In the genomic region with DNA sequence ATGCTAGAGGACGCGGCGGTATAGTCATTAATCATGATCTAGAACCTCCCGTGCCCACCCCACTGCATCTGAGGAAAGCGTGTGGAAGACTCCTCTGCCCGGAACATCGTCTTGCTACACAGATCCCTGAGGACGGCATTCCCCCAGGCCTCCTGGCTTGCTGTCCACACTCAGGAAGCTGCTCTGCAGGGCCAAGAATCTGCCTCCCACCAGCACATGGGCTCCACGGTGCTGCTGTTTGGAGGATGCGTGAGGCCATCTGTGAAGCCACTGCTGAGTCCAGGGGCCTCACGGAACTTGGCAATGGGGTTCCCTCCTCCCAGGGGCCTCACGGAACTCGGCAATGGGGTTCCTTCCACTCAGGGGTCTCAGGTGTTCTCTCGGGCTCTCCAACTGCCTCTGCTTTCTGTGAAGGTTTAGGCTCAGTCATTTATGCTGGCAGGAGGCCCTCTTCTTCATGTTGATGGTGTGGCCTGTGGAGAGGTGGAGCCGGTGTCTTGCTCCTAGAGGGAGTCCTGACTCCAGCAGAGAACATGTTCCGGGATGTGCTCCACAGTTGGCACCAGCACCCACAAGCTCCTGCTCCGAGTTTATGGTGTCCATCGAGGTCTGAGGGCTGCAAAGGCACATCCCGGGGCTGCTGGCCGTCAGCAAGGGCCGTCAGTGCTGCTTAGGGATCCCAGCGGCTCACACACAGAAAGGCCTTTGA, we compare ENCODE assay signal across 20 cellular contexts.
DNase-seq lines count a peak whose midpoint lies in the region; ATAC-seq and TF ChIP-seq lines count a peak whose summit lies in the region.
"Had no signal": no experiment of that assay in that cellular context is flagged by ENCODE, and none has a peak within 500 bp of the region (broad histone marks: within the 10 kb centered on the region; RNA-seq: fewer than 3 reads in every experiment).

No MANE protein-coding gene starts in this region.

- H4K20me1 ChIP-seq in H9 (ENCODE audit: control insufficient read depth, insufficient read depth, insufficient read length) = no peaks in the 10 kb centered on the region

- H3K23me2 ChIP-seq in H9 (ENCODE audit: insufficient read length, low read depth, low read length, poor library complexity, severe bottlenecking) = no peaks in the 10 kb centered on the region

- no peak overlapping the region for H2BK5ac ChIP-seq in H9 (ENCODE audit: insufficient read length, low read length)
- no peak overlapping the region for H2BK5ac ChIP-seq in neuronal stem cell (ENCODE audit: low read length)

- H2AK5ac ChIP-seq in H9 (ENCODE audit: insufficient read length, low read length) (no peak overlapping the region), neuronal stem cell (ENCODE audit: low read depth, low read length) (no peak overlapping the region)

- H3K14ac ChIP-seq in H9 (ENCODE audit: insufficient read depth, low read length) (peak overlapping the region; percentile 8; the same call in 1 of the 2 replicates), neuronal stem cell (ENCODE audit: low read length) (no peak overlapping the region)

- no peak overlapping the region for H3T11ph ChIP-seq in H9 (ENCODE audit: low read length)

- H3K4ac ChIP-seq in H9 (ENCODE audit: low read depth, low read length) (no peak overlapping the region), neuronal stem cell (ENCODE audit: low read length) (no peak overlapping the region)

- no peaks in the 10 kb centered on the region for H3K36me3 Mint-ChIP-seq in H9 (ENCODE audit: insufficient read depth in 1 of 3, low read depth in 3 of 3)
- H3K36me3 Mint-ChIP-seq in activated CD4-positive, alpha-beta T cell treated with anti-CD3 and anti-CD28 coated beads for 36 hours (ENCODE audit: low read depth) = no peaks in the 10 kb centered on the region
- H3K36me3 Mint-ChIP-seq: CD4-positive, alpha-beta memory T cell had no signal

- no CpG with 5 or more reads among the region's 22 CpGs for WGBS in H9 (ENCODE audit: extremely low coverage, insufficient read length, low lambda C conversion rate)
- no CpG with 5 or more reads among the region's 22 CpGs for WGBS in neuronal stem cell (ENCODE audit: extremely low coverage in 2 of 2, insufficient read length in 2 of 2, insufficient replicate concordance in 1 of 2), 2 donors

- H3K27ac ChIP-seq in H9 (ENCODE audit: insufficient read length, low read depth, low read length) = no peak overlapping the region
- H3K27ac ChIP-seq in neuronal stem cell (replicated peaks; ENCODE audit: low read length) = no peak overlapping the region
- H3K27ac ChIP-seq in upper lobe of right lung = no peak overlapping the region
- H3K27ac ChIP-seq: SK-N-MC had no signal

- peaks cover 0 to 2% of the 10 kb centered on the region in 2 experiments; a peak in 1 of 4 replicates for H3K4me1 Mint-ChIP-seq in H9
- peaks cover 12% of the 10 kb centered on the region for H3K4me1 Mint-ChIP-seq in activated CD4-positive, alpha-beta T cell treated with anti-CD3 and anti-CD28 coated beads for 36 hours

- intact Hi-C loops in upper lobe of right lung (cut with DNase I) = no loop called here
- intact Hi-C loops in activated CD4-positive, alpha-beta T cell treated with anti-CD3 and anti-CD28 coated beads for 36 hours (cut with DNase I, micrococcal nuclease) = loop anchor here (5.0 to 10.0 kb wide), 5 partner anchors 38 to 265 kb away; no protein-coding TSS in a partner anchor

- H3K9me3 ChIP-seq in H9 (ENCODE audit: control insufficient read depth, low read depth, low read length) (no peaks in the 10 kb centered on the region), neuronal stem cell (replicated peaks in 1 of 2; ENCODE audit: control insufficient read depth in 2 of 2, insufficient read depth in 1 of 2, low read depth in 1 of 2, low read length in 2 of 2) (peaks cover 4 to 5% of the 10 kb centered on the region in 2 donors), upper lobe of right lung (no peaks in the 10 kb centered on the region)
- H3K9me3 ChIP-seq: Caco-2 had no signal

- no peak overlapping the region for H4K91ac ChIP-seq in H9 (ENCODE audit: insufficient read length, low read depth, low read length)
- no peak overlapping the region for H4K91ac ChIP-seq in neuronal stem cell (ENCODE audit: low read depth, low read length, poor library complexity)

- no peak overlapping the region for H2BK20ac ChIP-seq in H9 (ENCODE audit: low read depth, low read length, poor library complexity, severe bottlenecking)

- no peaks in the 10 kb centered on the region for H3K9me3 Mint-ChIP-seq in H9
- no peaks in the 10 kb centered on the region for H3K9me3 Mint-ChIP-seq in activated CD4-positive, alpha-beta T cell treated with anti-CD3 and anti-CD28 coated beads for 36 hours (ENCODE audit: low read depth)

- H3K79me1 ChIP-seq in H9 (ENCODE audit: insufficient read depth, low read depth, low read length, poor library complexity, severe bottlenecking) = no peaks in the 10 kb centered on the region
- H3K79me1 ChIP-seq in neuronal stem cell (ENCODE audit: low read depth, low read length) = peaks cover 17% of the 10 kb centered on the region

- no peak overlapping the region for H3K4me3 Mint-ChIP-seq in H9
- H3K4me3 Mint-ChIP-seq in activated CD4-positive, alpha-beta T cell treated with anti-CD3 and anti-CD28 coated beads for 36 hours = no peak overlapping the region

- ATAC-seq in upper lobe of right lung = no peak
- no peak for ATAC-seq in activated CD4-positive, alpha-beta T cell treated with anti-CD3 and anti-CD28 coated beads for 36 hours

- H3K23ac ChIP-seq in H9 (ENCODE audit: insufficient read length, low read depth, low read length) (no peak overlapping the region), neuronal stem cell (ENCODE audit: low read depth, low read length, poor library complexity) (no peak overlapping the region)

- H3K4me2 ChIP-seq in H9 (ENCODE audit: insufficient read depth, insufficient read length, low read length) (no peak overlapping the region), neuronal stem cell (ENCODE audit: insufficient read depth, low read length, poor library complexity, severe bottlenecking) (no peak overlapping the region)

- CTCF ChIA-PET in activated CD4-positive, alpha-beta T cell treated with anti-CD3 and anti-CD28 coated beads for 36 hours (lab: Charles Lee) = interaction anchor here (0.8 kb wide), 1 partner anchor 9 kb away, joined by 3 read pairs; no protein-coding TSS in a partner anchor

- H2AFZ ChIP-seq in H9 (ENCODE audit: low read length) (no peak overlapping the region), neuronal stem cell (ENCODE audit: low read length) (no peak overlapping the region)

- H3K36me3 ChIP-seq in neuronal stem cell (replicated peaks in 1 of 2; ENCODE audit: control insufficient read depth in 2 of 2, insufficient read depth in 2 of 2, low read length in 2 of 2) (peaks cover 33 to 98% of the 10 kb centered on the region in 2 donors), upper lobe of right lung (no peaks in the 10 kb centered on the region)

- TF ChIP-seq CTCF in H9 (conservative IDR thresholded peaks at IDR 0.05) (no peak), upper lobe of right lung (IDR thresholded peaks at IDR 0.05) (no peak)

- DNase-seq in H9 (no peak), cerebellum (ENCODE audit: low spot score) (peak; percentile 12), neuronal stem cell (ENCODE audit: low spot score) (no peak), upper lobe of right lung (peak; percentile 51), islet precursor cell (no peak)
- no peak for DNase-seq in activated CD4-positive, alpha-beta T cell treated with anti-CD3 and anti-CD28 coated beads for 36 hours
- DNase-seq in central memory CD4-positive, alpha-beta T cell = no peak
- DNase-seq: Caco-2; CD4-positive, alpha-beta memory T cell; EL; GF-D8; NCI-H1092; NCI-H1436; NCI-H187; NCI-H2081 treated with DMSO at 0.1 percent for 48 hours; NCI-H2171; NCI-H524; NCI-H748 treated with DMSO at 0.1 percent for 48 hours; SIG-M5 had no signal

- no peak overlapping the region for H2BK12ac ChIP-seq in H9 (ENCODE audit: insufficient read length, low read depth, low read length)
- H2BK12ac ChIP-seq in neuronal stem cell (ENCODE audit: low read length) = no peak overlapping the region

- H3K4me1 ChIP-seq in H9 (ENCODE audit: insufficient read depth, low read length) = no peaks in the 10 kb centered on the region
- H3K4me1 ChIP-seq in neuronal stem cell (ENCODE audit: control insufficient read depth in 2 of 2, insufficient read depth in 1 of 2, low read depth in 1 of 2, low read length in 2 of 2) = peaks cover 0 to 1% of the 10 kb centered on the region in 2 donors
- peaks cover 8% of the 10 kb centered on the region for H3K4me1 ChIP-seq in upper lobe of right lung

- no peak overlapping the region for H4K8ac ChIP-seq in H9 (replicated peaks; ENCODE audit: insufficient read length, low read depth, low read length)
- no peak overlapping the region for H4K8ac ChIP-seq in neuronal stem cell (ENCODE audit: low read depth, low read length)

- peaks cover 90% of the 10 kb centered on the region for H3K27me3 Mint-ChIP-seq in H9 (ENCODE audit: low read depth)
- no peaks in the 10 kb centered on the region for H3K27me3 Mint-ChIP-seq in activated CD4-positive, alpha-beta T cell treated with anti-CD3 and anti-CD28 coated beads for 36 hours
- H3K27me3 Mint-ChIP-seq: CD4-positive, alpha-beta memory T cell had no signal

- H3K18ac ChIP-seq in H9 (ENCODE audit: insufficient read length, low read depth, low read length) (no peak overlapping the region), neuronal stem cell (ENCODE audit: low read length) (peak overlapping the region; percentile 44)

- H3K9ac ChIP-seq in H9 (ENCODE audit: extremely low read depth, insufficient read length, low read length) = no peak overlapping the region
- H3K9ac ChIP-seq in neuronal stem cell (ENCODE audit: low read depth, low read length, poor library complexity) = no peak overlapping the region

- H2BK120ac ChIP-seq in H9 (ENCODE audit: low read depth, low read length, poor library complexity, severe bottlenecking) (no peak overlapping the region), neuronal stem cell (ENCODE audit: low read depth, low read length) (no peak overlapping the region)

- no peak overlapping the region for H3K56ac ChIP-seq in H9 (ENCODE audit: insufficient read length, low read depth, low read length)

- H3K4me3 ChIP-seq in neuronal stem cell (ENCODE audit: low read length in 2 of 2) = no peak overlapping the region
- H3K4me3 ChIP-seq in upper lobe of right lung = no peak overlapping the region
- H3K4me3 ChIP-seq: SK-N-MC had no signal

- H4K5ac ChIP-seq in H9 (ENCODE audit: insufficient read length, low read depth, low read length) = no peak overlapping the region

- H3K27me3 ChIP-seq in H9 (ENCODE audit: insufficient read depth, low read length) = no peaks in the 10 kb centered on the region
- H3K27me3 ChIP-seq in neuronal stem cell (ENCODE audit: control insufficient read depth in 3 of 3, insufficient read depth in 3 of 3, low read depth in 1 of 3, low read length in 3 of 3) = no peaks in the 10 kb centered on the region
- peaks cover 8% of the 10 kb centered on the region for H3K27me3 ChIP-seq in upper lobe of right lung

- POLR2A ChIA-PET in activated CD4-positive, alpha-beta T cell treated with anti-CD3 and anti-CD28 coated beads for 36 hours (lab: Charles Lee) = no interaction called here

- no peaks in the 10 kb centered on the region for H3K79me2 ChIP-seq in H9 (ENCODE audit: insufficient read depth, low read length)

- H2BK15ac ChIP-seq in H9 (ENCODE audit: low read depth, low read length) = no peak overlapping the region
- no peak overlapping the region for H2BK15ac ChIP-seq in neuronal stem cell (ENCODE audit: low read length)

- H3K27ac Mint-ChIP-seq in H9 = no peak overlapping the region
- H3K27ac Mint-ChIP-seq in activated CD4-positive, alpha-beta T cell treated with anti-CD3 and anti-CD28 coated beads for 36 hours = no peak overlapping the region

Comparison
In these comparisons a context has a peak if more than half of its experiments do, and no peak if none do; other contexts are left out.
1. DNase-seq: peak in cerebellum (single experiment) and upper lobe of right lung (single experiment); none in H9 (single experiment), neuronal stem cell (single experiment), activated CD4-positive, alpha-beta T cell treated with anti-CD3 and anti-CD28 coated beads for 36 hours (single experiment), islet precursor cell (single experiment) and central memory CD4-positive, alpha-beta T cell (single experiment).